ENCODE assay signal across 1 cellular context in genomic region chr4:76028242-76028859, GRCh38.
TF ChIP-seq lines count a peak whose summit lies in the region.

No MANE protein-coding gene starts in this region.

TF ChIP-seq in GM23338, 12 proteins besides CTCF, POLR2A, EP300 and RAD21 (continued from another document):
- TF ChIP-seq REST (IDR thresholded peaks at IDR 0.05; ENCODE audit: unreplicated experiment) (no peak), POLR2AphosphoS5 (IDR thresholded peaks at IDR 0.05; ENCODE audit: low read depth) (no peak), JUNB (IDR thresholded peaks at IDR 0.05; ENCODE audit: unreplicated experiment) (no peak), ZNF462 (CRISPR knock-in tag; IDR thresholded peaks at IDR 0.05) (no peak), NANOG (IDR thresholded peaks at IDR 0.05; ENCODE audit: borderline replicate concordance) (no peak)
